Comparison of ENCODE assay signal across 12 cellular contexts in genomic region chr1:163195728-163196448, GRCh38. TPM values are rescaled to one million over a fixed set of nuclear protein-coding genes. Genes with fewer than 3 reads are reported as not detected.
DNase-seq lines count a peak whose midpoint lies in the region; ATAC-seq and TF ChIP-seq lines count a peak whose summit lies in the region.
"Had no signal": no experiment of that assay in that cellular context is flagged by ENCODE, and none has a peak within 500 bp of the region (broad histone marks: within the 10 kb centered on the region; RNA-seq: fewer than 3 reads in every experiment).

No MANE protein-coding gene starts in this region.

- H3K4me1 ChIP-seq in SK-N-SH (ENCODE audit: control insufficient read depth in 1 of 2, insufficient read depth in 2 of 2, low read depth in 1 of 2, low read length in 1 of 2) (peaks cover 5 to 56% of the 10 kb centered on the region in 2 experiments; a peak in 2 of 4 replicates), mesenchymal stem cell (ENCODE audit: control insufficient read depth, insufficient read depth, low read depth, low read length) (peaks cover 3% of the 10 kb centered on the region), sigmoid colon (peaks cover 0 to 17% (median 8%) of the 10 kb centered on the region in 4 donors), mucosa of descending colon (ENCODE audit: low read depth) (no peaks in the 10 kb centered on the region)

- TF ChIP-seq CTCF in SK-N-SH (IDR thresholded peaks at IDR 0.05) (no peak), fibroblast of pulmonary artery (IDR thresholded peaks at IDR 0.05; ENCODE audit: low read length, missing control alignments) (no peak), sigmoid colon (IDR thresholded peaks at IDR 0.05) (no peak), mucosa of descending colon (IDR thresholded peaks at IDR 0.05) (no peak)

- H2BK12ac ChIP-seq in mesenchymal stem cell (ENCODE audit: low read length in 2 of 2): no peak overlapping the region

- POLR2A ChIA-PET in SK-N-SH (lab: Yijun Ruan, JAX): interaction anchor here (0.6 to 3.0 kb wide), 10 partner anchors 8 to 314 kb away, joined by 3 to 24 read pairs (median 6); partner anchors contain the start of gene RGS4

- H3K23ac ChIP-seq in mesenchymal stem cell (ENCODE audit: low read length in 2 of 2): no peak overlapping the region

- 6% methylated on average over 5 of the region's 5 CpGs for WGBS in SK-N-SH (ENCODE audit: low lambda C conversion rate)
- WGBS in mesenchymal stem cell: 47% methylated on average over 3 of the region's 5 CpGs
- 53 to 59% methylated on average over 5 of the region's 5 CpGs for WGBS in sigmoid colon, 2 donors

- H3K27ac ChIP-seq in SK-N-SH (ENCODE audit: low read depth in 2 of 2, low read length in 1 of 2) (peak overlapping the region; percentile 79 to 99), mesenchymal stem cell (ENCODE audit: low read length, poor library complexity, severe bottlenecking) (no peak overlapping the region), sigmoid colon (no peak overlapping the region)

- H2AFZ ChIP-seq in SK-N-SH (ENCODE audit: low read depth) (peak overlapping the region; percentile 62), mesenchymal stem cell (ENCODE audit: low read depth, low read length) (no peak overlapping the region)

- TF ChIP-seq RAD21 in SK-N-SH (IDR thresholded peaks at IDR 0.05; ENCODE audit: low read length): 0 out of 2 replicates have a peak, but pooled peaks have one; percentile 3

- no peak for TF ChIP-seq POLR2A in sigmoid colon (IDR thresholded peaks at IDR 0.05)

- H3K9ac ChIP-seq in SK-N-SH: peak overlapping the region; percentile 31; the same call in 1 of the 2 replicates
- peak overlapping the region; percentile 35 for H3K9ac ChIP-seq in mesenchymal stem cell (ENCODE audit: low read length)

- peak; percentile 11 for DNase-seq in Daoy (ENCODE audit: low read depth)
- no peak for DNase-seq in SK-N-SH
- peak; percentile 80 for DNase-seq in fibroblast of pulmonary artery (ENCODE audit: low read depth)
- peak; percentile 53 for DNase-seq in mesenchymal stem cell
- DNase-seq in sigmoid colon: no peak
- no peak for DNase-seq in DMS79 (lab: John Stamatoyannopoulos, UW)
- no peak for DNase-seq in NCI-H2196 (lab: John Stamatoyannopoulos, UW; ENCODE audit: unreplicated experiment)
- DNase-seq in mucosa of descending colon: no peak
- DNase-seq: GDM1, NCI-H1436, NCI-H748 treated with DMSO at 0.1 percent for 48 hours, stomach had no signal

- H3K79me2 ChIP-seq in SK-N-SH (ENCODE audit: insufficient read depth): peaks cover 60% of the 10 kb centered on the region

- no peak overlapping the region for H2AK5ac ChIP-seq in mesenchymal stem cell (ENCODE audit: low read length, severe bottlenecking)

- H3K9me3 ChIP-seq in SK-N-SH (no peaks in the 10 kb centered on the region), mesenchymal stem cell (ENCODE audit: control insufficient read depth, low read length) (no peaks in the 10 kb centered on the region), sigmoid colon (no peaks in the 10 kb centered on the region), mucosa of descending colon (no peaks in the 10 kb centered on the region)
- H3K9me3 ChIP-seq: stomach had no signal

- H3K14ac ChIP-seq in mesenchymal stem cell (ENCODE audit: low read length in 2 of 2): no peak overlapping the region

- H3K79me1 ChIP-seq in mesenchymal stem cell (replicated peaks; ENCODE audit: low read length, poor library complexity, severe bottlenecking): peaks cover 6% of the 10 kb centered on the region

- peak; percentile 82 to 100 for TF ChIP-seq EP300 in SK-N-SH (IDR thresholded peaks at IDR 0.05; ENCODE audit: borderline replicate concordance in 1 of 2, low read depth in 1 of 2, low read length in 1 of 2)
- no peak for TF ChIP-seq EP300 in sigmoid colon (IDR thresholded peaks at IDR 0.05)

- no peaks in the 10 kb centered on the region for H3K9me2 ChIP-seq in SK-N-SH

- H3K4me2 ChIP-seq in SK-N-SH (peak overlapping the region; percentile 52), mesenchymal stem cell (ENCODE audit: low read length, poor library complexity, severe bottlenecking) (no peak overlapping the region)

- no peaks in the 10 kb centered on the region for H3K27me3 ChIP-seq in SK-N-SH (ENCODE audit: insufficient read depth)
- no peaks in the 10 kb centered on the region for H3K27me3 ChIP-seq in mesenchymal stem cell (ENCODE audit: control insufficient read depth in 1 of 2, insufficient read depth in 1 of 2, low read length in 2 of 2)
- H3K27me3 ChIP-seq in sigmoid colon: no peaks in the 10 kb centered on the region
- H3K27me3 ChIP-seq: stomach had no signal

- CTCF ChIA-PET in SK-N-SH (lab: Yijun Ruan, JAX): interaction anchor here (1.5 to 3.4 kb wide), 3 partner anchors 16 to 347 kb away, joined by 3 to 11 read pairs (median 4); no protein-coding TSS in a partner anchor

- no peaks in the 10 kb centered on the region for H4K20me1 ChIP-seq in SK-N-SH (ENCODE audit: insufficient read depth)

- no peak overlapping the region for H2BK120ac ChIP-seq in mesenchymal stem cell (ENCODE audit: low read depth, low read length)

- H3K4me3 ChIP-seq in SK-N-SH (ENCODE audit: low read depth in 2 of 2, low read length in 1 of 2): peak overlapping the region; percentile 47 to 62
- no peak overlapping the region for H3K4me3 ChIP-seq in fibroblast of pulmonary artery (replicated peaks; ENCODE audit: low read depth, low read length)
- H3K4me3 ChIP-seq in mesenchymal stem cell (ENCODE audit: insufficient read depth in 1 of 2, low read depth in 1 of 2, low read length in 2 of 2): no peak overlapping the region
- no peak overlapping the region for H3K4me3 ChIP-seq in sigmoid colon
- no peak overlapping the region for H3K4me3 ChIP-seq in mucosa of descending colon

- intact Hi-C loops in sigmoid colon (cut with DNase I) (no loop called here), mucosa of descending colon (cut with DNase I, micrococcal nuclease) (no loop called here)

- no peak overlapping the region for H3K18ac ChIP-seq in mesenchymal stem cell (ENCODE audit: low read depth in 1 of 2, low read length in 2 of 2)

- H2BK15ac ChIP-seq in mesenchymal stem cell (ENCODE audit: low read depth, poor library complexity, severe bottlenecking): no peak overlapping the region

- H3K36me3 ChIP-seq in SK-N-SH (replicated peaks in 1 of 2; ENCODE audit: control insufficient read depth in 1 of 2, insufficient read depth in 2 of 2, low read length in 1 of 2) (peaks cover 18 to 23% of the 10 kb centered on the region in 2 experiments), mesenchymal stem cell (ENCODE audit: control insufficient read depth in 1 of 2, insufficient read depth in 2 of 2, low read depth in 1 of 2, low read length in 2 of 2) (no peaks in the 10 kb centered on the region), sigmoid colon (no peaks in the 10 kb centered on the region), mucosa of descending colon (ENCODE audit: low read depth) (no peaks in the 10 kb centered on the region)
- H3K36me3 ChIP-seq: stomach had no signal

- H3K4ac ChIP-seq in mesenchymal stem cell (ENCODE audit: low read depth in 1 of 2, low read length in 2 of 2): no peak overlapping the region

- no peak for ATAC-seq in mucosa of descending colon

- peaks cover 13% of the 10 kb centered on the region for H3F3A ChIP-seq in SK-N-SH (replicated peaks; ENCODE audit: insufficient read depth)

- no peak overlapping the region for H4K8ac ChIP-seq in mesenchymal stem cell (ENCODE audit: low read length)

- H4K91ac ChIP-seq in mesenchymal stem cell (ENCODE audit: low read length): no peak overlapping the region

- H2BK5ac ChIP-seq in mesenchymal stem cell (ENCODE audit: low read depth, low read length, poor library complexity, severe bottlenecking): no peak overlapping the region

TF ChIP-seq in SK-N-SH, 30 proteins besides CTCF, POLR2A, EP300 and RAD21 (continues in another document):
- TF ChIP-seq MAX (IDR thresholded peaks at IDR 0.05; ENCODE audit: low read depth) (0 out of 2 replicates have a peak, but pooled peaks have one; percentile 35), EZH2phosphoT487 (IDR thresholded peaks at IDR 0.05; ENCODE audit: borderline replicate concordance, low read depth) (no peak), REST (IDR thresholded peaks at IDR 0.05; ENCODE audit: low read depth, low read length) (no peak), JUND (IDR thresholded peaks at IDR 0.05) (peak; percentile 78), GABPA (IDR thresholded peaks at IDR 0.05; ENCODE audit: low read depth) (no peak)

RNA-seq across cellular contexts. Expression of gene RGS5, which starts 6.8 kb away (rescaled TPM):
- total RNA-seq in Daoy (2014; rRNA removed; shearing (Covaris generic)): 7.1 and 8.3 TPM in 2 replicates
- polyA plus RNA-seq in SK-N-SH (2012; rRNA removed) (260 and 290 TPM in 2 replicates), sigmoid colon (10 to 100 TPM in 1 of 3 donors, 1 to 10 TPM in 2; 2.8 to 26.0 (median 7.2) TPM)
- 353 and 366 TPM in 2 replicates for polyA plus RNA-seq in SK-N-SH (2012; cell fraction: cytosol; rRNA removed)
- polyA plus RNA-seq in SK-N-SH (2012; cell fraction: nucleus; rRNA removed): 151 and 170 TPM in 2 replicates
- polyA plus RNA-seq in mesenchymal stem cell (2013, experiment 1 of 2): 54.5 TPM
- polyA plus RNA-seq in mesenchymal stem cell (2013, experiment 2 of 2): 51.6 TPM
- total RNA-seq in sigmoid colon (100 to 1,000 TPM; 155 to 285 (median 187) TPM), mucosa of descending colon (100 to 1,000 TPM in 1 of 3 donors, 10 to 100 TPM in 2; 22.0 to 156 (median 23.4) TPM)

Comparison
In these comparisons a context has a peak if more than half of its experiments do, and no peak if none do; other contexts are left out.
1. DNase-seq: peak in Daoy (single experiment), fibroblast of pulmonary artery (single experiment) and mesenchymal stem cell (single experiment); none in SK-N-SH (single experiment), sigmoid colon (single experiment), DMS79 (single experiment), NCI-H2196 (single experiment) and mucosa of descending colon (0 of 3).
2. H3K27ac ChIP-seq: peak in SK-N-SH (2 of 2); none in mesenchymal stem cell (single experiment) and sigmoid colon (0 of 4).
3. H3K4me3 ChIP-seq: peak in SK-N-SH (2 of 2); none in fibroblast of pulmonary artery (single experiment), mesenchymal stem cell (0 of 2), sigmoid colon (0 of 4) and mucosa of descending colon (single experiment).